Comparison of ENCODE assay signal across 21 cellular contexts in genomic region chr5:178248750-178249149, GRCh38. TPM values are rescaled to one million over a fixed set of nuclear protein-coding genes. Genes with fewer than 3 reads are reported as not detected.
DNase-seq lines count a peak whose midpoint lies in the region; ATAC-seq, FAIRE-seq and TF ChIP-seq lines count a peak whose summit lies in the region.
"Had no signal": no experiment of that assay in that cellular context is flagged by ENCODE, and none has a peak within 500 bp of the region (broad histone marks: within the 10 kb centered on the region; RNA-seq: fewer than 3 reads in every experiment).

No MANE protein-coding gene starts in this region.

- H3K9me3 ChIP-seq in KOPT-K1 (ENCODE audit: insufficient read depth, low read length, poor library complexity, severe bottlenecking) = no peaks in the 10 kb centered on the region
- H3K9me3 ChIP-seq in H1 (ENCODE audit: insufficient read depth in 2 of 2, low read depth in 1 of 2, low read length in 1 of 2) = no peaks in the 10 kb centered on the region
- H3K9me3 ChIP-seq in upper lobe of right lung = no peaks in the 10 kb centered on the region
- H3K9me3 ChIP-seq: A549 had no signal

- no peaks in the 10 kb centered on the region for H3K36me3 Mint-ChIP-seq in natural killer cell treated with Interleukin-12 subunit alpha and Interleukin-12 subunit beta and Interleukin-15 and Interleukin-18, amount 100 ng/mL, for 72 hours
- H3K36me3 Mint-ChIP-seq in natural killer cell = no peaks in the 10 kb centered on the region
- H3K36me3 Mint-ChIP-seq in MCF 10A (ENCODE audit: insufficient read depth, unreplicated experiment) = no peaks in the 10 kb centered on the region

- H2BK5ac ChIP-seq in H1 (ENCODE audit: low read depth, low read length) = no peak overlapping the region

- ATAC-seq in natural killer cell treated with Interleukin-12 subunit alpha and Interleukin-12 subunit beta and Interleukin-15 and Interleukin-18, amount 100 ng/mL, for 72 hours = peak in 1 of 2 donors; percentile 5
- ATAC-seq in natural killer cell (no peak), upper lobe of right lung (peak; percentile 3), HG03135 (IDR thresholded peaks at IDR 0.05; ENCODE audit: unreplicated experiment) (no peak)
- ATAC-seq: K562, SK-N-SH treated with all-trans-retinoic acid at 6 μM for 48 hours had no signal

- H4K5ac ChIP-seq in H1 (ENCODE audit: insufficient read length, low read depth, low read length) = no peak overlapping the region

- H2BK20ac ChIP-seq in H1 (ENCODE audit: low read length) = no peak overlapping the region

- H3K27me3 ChIP-seq in H1 (replicated peaks in 1 of 4; ENCODE audit: control insufficient read depth in 3 of 4, extremely low read depth in 1 of 4, insufficient read depth in 3 of 4, low read length in 3 of 4) (no peaks in the 10 kb centered on the region; a peak in 1 of 7 replicates), upper lobe of right lung (no peaks in the 10 kb centered on the region)

- H3K4ac ChIP-seq in H1 (replicated peaks; ENCODE audit: insufficient read length, low read depth, low read length) = no peak overlapping the region

- H3K9ac ChIP-seq in H1 (replicated peaks in 1 of 4; ENCODE audit: extremely low read depth in 1 of 4, low read depth in 3 of 4, low read length in 3 of 4) = no peak overlapping the region

- H3K79me1 ChIP-seq in H1 (ENCODE audit: low read depth, low read length) = no peaks in the 10 kb centered on the region

- no peak for TF ChIP-seq POLR2A in H1 (IDR thresholded peaks at IDR 0.05; ENCODE audit: control extremely low read depth in 1 of 2, low read depth in 2 of 2, low read length in 2 of 2)

- no peak for FAIRE-seq in H1 (lab: Jason Lieb, UNC)
- FAIRE-seq: A549, G401.6, K562 had no signal

- CTCF ChIA-PET in H1 (lab: Charles Lee; ENCODE audit: partially characterized antibody) (interaction anchor here (0.7 to 1.9 kb wide), 6 partner anchors 11 to 81 kb away, joined by 3 to 7 read pairs (median 6); no protein-coding TSS in a partner anchor), MCF 10A (lab: Yijun Ruan, JAX) (interaction anchor here (0.6 to 1.5 kb wide), 4 partner anchors 11 to 458 kb away, joined by 3 to 5 read pairs (median 3); no protein-coding TSS in a partner anchor)

- no peak for DNase-seq in natural killer cell treated with Interleukin-12 subunit alpha and Interleukin-12 subunit beta and Interleukin-15 and Interleukin-18, amount 100 ng/mL, for 72 hours (ENCODE audit: low spot score)
- no peak for DNase-seq in natural killer cell
- DNase-seq in H1 (ENCODE audit: low read depth in 1 of 2, low spot score in 2 of 2) = no peak
- DNase-seq in upper lobe of right lung = no peak
- no peak for DNase-seq in NCI-H2081 treated with DMSO at 0.1 percent for 48 hours (lab: John Stamatoyannopoulos, UW)
- no peak for DNase-seq in MCF 10A (ENCODE audit: unreplicated experiment)
- DNase-seq: C1 segment of cervical spinal cord, DND-41, H9, MV-4-11, NCI-H1694 treated with DMSO at 0.1 percent for 48 hours, NCI-H226, NCI-H524, NCI-H82, SIG-M5 had no signal

- H3K14ac ChIP-seq in H1 (ENCODE audit: insufficient read length) = no peak overlapping the region

- POLR2A ChIA-PET in H1 (lab: Charles Lee; ENCODE audit: partially characterized antibody) = no interaction called here
- POLR2A ChIA-PET in MCF 10A (lab: Yijun Ruan, JAX) = interaction anchor here (0.6 to 1.2 kb wide), 5 partner anchors 23 to 1568 kb away, joined by 3 to 4 read pairs (median 3); no protein-coding TSS in a partner anchor

- no peak overlapping the region for H2BK120ac ChIP-seq in H1 (replicated peaks; ENCODE audit: low read depth, low read length)

- 87% methylated on average over 18 of the region's 18 CpGs; no CpG with 5 or more reads in 1 of the 2 experiments for WGBS in H1 (ENCODE audit: extremely low coverage in 1 of 2, insufficient coverage in 1 of 2, insufficient read length in 1 of 2, insufficient replicate concordance in 2 of 2, low coverage in 1 of 2, low lambda C conversion rate in 2 of 2, missing lambda C conversion rate in 1 of 2), 2 experiments

- intact Hi-C loops in natural killer cell (cut with micrococcal nuclease) (no loop called here), upper lobe of right lung (cut with DNase I) (no loop called here), MCF 10A (cut with micrococcal nuclease) (no loop called here)

- peaks cover 11% of the 10 kb centered on the region; the same call in 1 of the 2 replicates for H3K23me2 ChIP-seq in H1 (ENCODE audit: low read depth, low read length)

- no TSS peak for BruUV-seq in MCF 10A (replicated peaks; lab: Mats Ljungman, UMichigan)

- peaks cover 0 to 2% of the 10 kb centered on the region in 2 experiments for H4K20me1 ChIP-seq in H1 (replicated peaks in 1 of 2; ENCODE audit: control insufficient read depth in 1 of 2, insufficient read depth in 2 of 2, low read length in 2 of 2)

- H4K8ac ChIP-seq in H1 (ENCODE audit: extremely low read depth, insufficient read depth, low read length) = 0 out of 2 replicates have a peak overlapping the region, but pooled peaks have one; percentile 51

- H3K4me3 ChIP-seq in H1 (ENCODE audit: extremely low read depth in 1 of 4, insufficient read depth in 2 of 4, low read depth in 3 of 4, low read length in 4 of 4) = no peak overlapping the region
- no peak overlapping the region for H3K4me3 ChIP-seq in upper lobe of right lung
- H3K4me3 ChIP-seq: A549, K562 had no signal

- no peak for TF ChIP-seq CTCF in natural killer cell (IDR thresholded peaks at IDR 0.05)
- TF ChIP-seq CTCF in H1 (IDR thresholded peaks at IDR 0.05; ENCODE audit: control extremely low read depth in 1 of 3, insufficient read depth in 1 of 3, low read depth in 1 of 3, low read length in 3 of 3) = no peak
- TF ChIP-seq CTCF in upper lobe of right lung (IDR thresholded peaks at IDR 0.05) = no peak
- TF ChIP-seq CTCF in MCF 10A (IDR thresholded peaks at IDR 0.05; ENCODE audit: unreplicated experiment) = no peak

- no peak overlapping the region for H4K91ac ChIP-seq in H1 (replicated peaks; ENCODE audit: insufficient read length, low read length)

- H3K9me3 Mint-ChIP-seq in natural killer cell treated with Interleukin-12 subunit alpha and Interleukin-12 subunit beta and Interleukin-15 and Interleukin-18, amount 100 ng/mL, for 72 hours = no peaks in the 10 kb centered on the region
- H3K9me3 Mint-ChIP-seq in natural killer cell (peaks cover 0 to 3% of the 10 kb centered on the region in 2 donors), MCF 10A (ENCODE audit: unreplicated experiment) (no peaks in the 10 kb centered on the region)
- H3K9me3 Mint-ChIP-seq: H9 had no signal

- H2AK5ac ChIP-seq in H1 (ENCODE audit: low read depth, low read length) = no peak overlapping the region

- no peaks in the 10 kb centered on the region for H3K27me3 Mint-ChIP-seq in natural killer cell treated with Interleukin-12 subunit alpha and Interleukin-12 subunit beta and Interleukin-15 and Interleukin-18, amount 100 ng/mL, for 72 hours
- peaks cover 0 to 3% of the 10 kb centered on the region in 2 donors for H3K27me3 Mint-ChIP-seq in natural killer cell (ENCODE audit: low read depth in 2 of 2)
- no peaks in the 10 kb centered on the region for H3K27me3 Mint-ChIP-seq in MCF 10A (ENCODE audit: insufficient read depth, unreplicated experiment)

- H3K4me1 Mint-ChIP-seq in natural killer cell treated with Interleukin-12 subunit alpha and Interleukin-12 subunit beta and Interleukin-15 and Interleukin-18, amount 100 ng/mL, for 72 hours (ENCODE audit: low read depth in 2 of 2) = peaks cover 11 to 15% of the 10 kb centered on the region in 2 donors
- H3K4me1 Mint-ChIP-seq in natural killer cell = peaks cover 17 to 30% of the 10 kb centered on the region in 2 donors
- peaks cover 7% of the 10 kb centered on the region for H3K4me1 Mint-ChIP-seq in MCF 10A (ENCODE audit: insufficient read depth, unreplicated experiment)

- no peak for TF ChIP-seq RAD21 in H1 (IDR thresholded peaks at IDR 0.05 in 1 of 2, conservative IDR thresholded peaks at IDR 0.05 in 1 of 2; ENCODE audit: low read depth in 2 of 2, low read length in 2 of 2)

- peaks cover 0 to 3% (median under 1%) of the 10 kb centered on the region in 4 experiments; a peak in 4 of 7 replicates for H3K4me1 ChIP-seq in H1 (replicated peaks in 1 of 4; ENCODE audit: control insufficient read depth in 3 of 4, insufficient read depth in 4 of 4, low read length in 3 of 4)
- H3K4me1 ChIP-seq in upper lobe of right lung = no peaks in the 10 kb centered on the region
- H3K4me1 ChIP-seq: A549 had no signal

- H3K56ac ChIP-seq in H1 (replicated peaks; ENCODE audit: insufficient read length, low read depth, low read length) = no peak overlapping the region

- no peak overlapping the region for H3K27ac Mint-ChIP-seq in natural killer cell treated with Interleukin-12 subunit alpha and Interleukin-12 subunit beta and Interleukin-15 and Interleukin-18, amount 100 ng/mL, for 72 hours
- H3K27ac Mint-ChIP-seq in natural killer cell (peak overlapping the region in 1 of 2 donors; percentile 89), MCF 10A (ENCODE audit: low read depth, unreplicated experiment) (no peak overlapping the region)
- H3K27ac Mint-ChIP-seq: H9 had no signal

- peak overlapping the region; percentile 47 for H3K27ac ChIP-seq in KOPT-K1 (ENCODE audit: low read depth, low read length, poor library complexity, severe bottlenecking)
- no peak overlapping the region for H3K27ac ChIP-seq in H1 (ENCODE audit: low read depth, low read length)
- H3K27ac ChIP-seq in upper lobe of right lung = no peak overlapping the region
- H3K27ac ChIP-seq: A549 had no signal

- no peak overlapping the region for H2AFZ ChIP-seq in H1 (ENCODE audit: low read length)

- no peaks in the 10 kb centered on the region for H3K79me2 ChIP-seq in H1 (ENCODE audit: control insufficient read depth in 1 of 2, insufficient read depth in 2 of 2, low read length in 2 of 2)

- no peak overlapping the region for H2BK12ac ChIP-seq in H1 (ENCODE audit: low read depth, low read length)

- peak overlapping the region; percentile 71 for H3K4me3 Mint-ChIP-seq in natural killer cell treated with Interleukin-12 subunit alpha and Interleukin-12 subunit beta and Interleukin-15 and Interleukin-18, amount 100 ng/mL, for 72 hours
- H3K4me3 Mint-ChIP-seq in natural killer cell = no peak overlapping the region
- H3K4me3 Mint-ChIP-seq in MCF 10A (ENCODE audit: unreplicated experiment) = no peak overlapping the region
- H3K4me3 Mint-ChIP-seq: H9 had no signal

- no peak overlapping the region for H3K4me2 ChIP-seq in H1 (ENCODE audit: insufficient read depth in 1 of 2, low read depth in 2 of 2, low read length in 2 of 2)
- H3K4me2 ChIP-seq: A549 had no signal

- no peak overlapping the region for H3K23ac ChIP-seq in H1 (ENCODE audit: insufficient read length)

- H3K36me3 ChIP-seq in KOPT-K1 (ENCODE audit: insufficient read depth, low read length) (no peaks in the 10 kb centered on the region), H1 (ENCODE audit: control insufficient read depth in 2 of 4, insufficient read depth in 4 of 4, low read length in 3 of 4) (no peaks in the 10 kb centered on the region), upper lobe of right lung (no peaks in the 10 kb centered on the region)

- TF ChIP-seq EP300 in H1 (IDR thresholded peaks at IDR 0.05; ENCODE audit: borderline replicate concordance in 1 of 2, low read depth in 2 of 2, low read length in 2 of 2) = no peak

- H2BK15ac ChIP-seq in H1 (ENCODE audit: low read length) = no peak overlapping the region

- H3K18ac ChIP-seq in H1 (ENCODE audit: extremely low read depth, low read length) = no peak overlapping the region

RNA-seq across cellular contexts. Expression of gene PHYKPL, which starts 16.1 kb away (rescaled TPM):
- total RNA-seq in natural killer cell treated with Interleukin-12 subunit alpha and Interleukin-12 subunit beta and Interleukin-15 and Interleukin-18, amount 100 ng/mL, for 72 hours = 100 to 1,000 TPM; 133 to 191 TPM
- total RNA-seq in natural killer cell = 100 to 1,000 TPM; 111 to 134 (median 131) TPM
- total RNA-seq in H1 (2021; fragmentation: NEBNext Ultra II Directional; extraction: Animal tissue kit (Norgen Biotek cat#: 25700)) = 29.5 and 32.1 TPM in 2 replicates
- 25.1 and 33.4 TPM in 2 replicates for polyA plus RNA-seq in H1 (2011; rRNA removed)
- 35.7 TPM for polyA plus RNA-seq in H1 (2011; cell fraction: cytosol; rRNA removed)
- polyA plus RNA-seq in H1 (2011; cell fraction: nucleus; rRNA removed) = 106 TPM
- 22.0 to 26.7 TPM (median 22.5 TPM) in 4 replicates for polyA plus RNA-seq in H1 (2012, experiment 1 of 2)
- 9.1 TPM for polyA plus RNA-seq in H1 (2012, experiment 2 of 2)
- 10.9 TPM for polyA plus RNA-seq in H1 (2013, experiment 1 of 2)
- 7.7 TPM for polyA plus RNA-seq in H1 (2013, experiment 2 of 2)
- polyA minus RNA-seq in H1 (2011; rRNA and poly(A)+ RNA removed) = 44.1 and 62.2 TPM in 2 replicates
- 25.1 TPM for polyA minus RNA-seq in H1 (2011; cell fraction: cytosol; rRNA and poly(A)+ RNA removed)
- 91.2 TPM for polyA minus RNA-seq in H1 (2011; cell fraction: nucleus; rRNA and poly(A)+ RNA removed)
- 96.1 TPM for total RNA-seq in upper lobe of right lung
- total RNA-seq in MCF 10A (2022) = 112 and 115 TPM in 2 replicates

RNA-seq across cellular contexts. Expression of gene HNRNPAB, which starts 44.4 kb away (rescaled TPM):
- total RNA-seq in natural killer cell treated with Interleukin-12 subunit alpha and Interleukin-12 subunit beta and Interleukin-15 and Interleukin-18, amount 100 ng/mL, for 72 hours = 100 to 1,000 TPM; 314 to 481 TPM
- 10 to 100 TPM; 77.6 to 98.4 (median 88.4) TPM for total RNA-seq in natural killer cell
- total RNA-seq in H1 (2021; fragmentation: NEBNext Ultra II Directional; extraction: Animal tissue kit (Norgen Biotek cat#: 25700)) = 556 and 563 TPM in 2 replicates
- 350 and 373 TPM in 2 replicates for polyA plus RNA-seq in H1 (2011; rRNA removed)
- polyA plus RNA-seq in H1 (2011; cell fraction: cytosol; rRNA removed) = 393 TPM
- polyA plus RNA-seq in H1 (2011; cell fraction: nucleus; rRNA removed) = 141 TPM
- polyA plus RNA-seq in H1 (2012, experiment 1 of 2) = 386 to 417 TPM (median 389 TPM) in 4 replicates
- 229 TPM for polyA plus RNA-seq in H1 (2012, experiment 2 of 2)
- 302 TPM for polyA plus RNA-seq in H1 (2013, experiment 1 of 2)
- 299 TPM for polyA plus RNA-seq in H1 (2013, experiment 2 of 2)
- polyA minus RNA-seq in H1 (2011; rRNA and poly(A)+ RNA removed) = 74.5 and 90.5 TPM in 2 replicates
- 107 TPM for polyA minus RNA-seq in H1 (2011; cell fraction: cytosol; rRNA and poly(A)+ RNA removed)
- polyA minus RNA-seq in H1 (2011; cell fraction: nucleus; rRNA and poly(A)+ RNA removed) = 87.5 TPM
- 116 TPM for total RNA-seq in upper lobe of right lung
- total RNA-seq in MCF 10A (2022) = 313 and 364 TPM in 2 replicates
